In the genomic region with DNA sequence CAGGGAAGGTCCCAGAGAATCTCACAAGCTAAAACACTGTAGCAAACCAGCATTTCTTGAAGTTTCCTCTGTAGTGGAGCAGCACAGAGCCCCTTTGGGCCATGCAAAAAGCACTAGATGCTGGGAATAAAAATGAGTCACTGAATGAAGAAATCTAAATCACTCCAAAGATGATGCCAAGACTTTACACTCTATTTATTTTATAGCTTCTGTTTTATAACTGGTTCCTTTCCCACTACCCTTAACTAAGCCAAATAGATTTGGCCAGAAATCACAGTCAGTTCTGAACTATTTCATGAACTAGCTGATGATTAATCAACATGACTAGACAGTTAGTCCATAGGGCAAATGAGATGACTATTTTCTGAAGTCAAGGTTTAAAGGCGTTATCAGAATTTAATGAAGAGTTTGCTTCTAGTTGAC, we compare ENCODE assay signal across 10 cellular contexts.
DNase-seq lines count a peak whose midpoint lies in the region; TF ChIP-seq lines count a peak whose summit lies in the region.
"Had no signal": no experiment of that assay in that cellular context is flagged by ENCODE, and none has a peak within 500 bp of the region (broad histone marks: within the 10 kb centered on the region; RNA-seq: fewer than 3 reads in every experiment).

No MANE protein-coding gene starts in this region.

- H3K4me3 ChIP-seq in AG09309 (ENCODE audit: control insufficient read depth, low read depth, low read length) = no peak overlapping the region
- no peak overlapping the region for H3K4me3 ChIP-seq in fibroblast of the aortic adventitia (ENCODE audit: low read depth, low read length)

- H3K4me1 Mint-ChIP-seq in activated CD4-positive, alpha-beta T cell treated with anti-CD3 and anti-CD28 coated beads, Interleukin-2, amount 10 ng/mL, durations not matched to agents 7 days and 5 days = no peaks in the 10 kb centered on the region
- H3K4me1 Mint-ChIP-seq: CD4-positive, alpha-beta memory T cell had no signal

- TF ChIP-seq CTCF in AG09309 (IDR thresholded peaks at IDR 0.05; ENCODE audit: control insufficient read depth, insufficient read depth, low read depth, low read length, missing control alignments) = no peak
- TF ChIP-seq CTCF in RWPE1 (conservative IDR thresholded peaks at IDR 0.05; ENCODE audit: low read depth) = no peak
- no peak for TF ChIP-seq CTCF in fibroblast of the aortic adventitia (IDR thresholded peaks at IDR 0.05; ENCODE audit: insufficient read depth, low read length)

- CTCF ChIA-PET in RWPE1 (lab: Yijun Ruan, JAX) = no interaction called here
- CTCF ChIA-PET in activated CD4-positive, alpha-beta T cell treated with anti-CD3 and anti-CD28 coated beads, Interleukin-2, amount 10 ng/mL, durations not matched to agents 7 days and 5 days (lab: Charles Lee) = interaction anchor here (1.2 to 2.2 kb wide), 2 partner anchors 21 to 200 kb away, joined by 3 to 4 read pairs; no protein-coding TSS in a partner anchor

- H3K9me3 Mint-ChIP-seq in activated CD4-positive, alpha-beta T cell treated with anti-CD3 and anti-CD28 coated beads, Interleukin-2, amount 10 ng/mL, durations not matched to agents 7 days and 5 days = no peaks in the 10 kb centered on the region
- H3K9me3 Mint-ChIP-seq: CD4-positive, alpha-beta memory T cell had no signal

- H3K27ac ChIP-seq in RWPE1 = no peak overlapping the region

- no peak overlapping the region for H3K4me3 Mint-ChIP-seq in activated CD4-positive, alpha-beta T cell treated with anti-CD3 and anti-CD28 coated beads, Interleukin-2, amount 10 ng/mL, durations not matched to agents 7 days and 5 days
- H3K4me3 Mint-ChIP-seq: activated CD8-positive, alpha-beta T cell treated with anti-CD3 and anti-CD28 coated beads, Interleukin-2, amount 10 ng/mL, durations not matched to agents 7 days and 5 days; CD4-positive, alpha-beta memory T cell had no signal

- POLR2A ChIA-PET in RWPE1 (lab: Yijun Ruan, JAX; ENCODE audit: low non-redundant PET) = no interaction called here
- POLR2A ChIA-PET in activated CD4-positive, alpha-beta T cell treated with anti-CD3 and anti-CD28 coated beads, Interleukin-2, amount 10 ng/mL, durations not matched to agents 7 days and 5 days (lab: Charles Lee) = no interaction called here

- peaks cover 14% of the 10 kb centered on the region for H3K36me3 Mint-ChIP-seq in activated CD4-positive, alpha-beta T cell treated with anti-CD3 and anti-CD28 coated beads, Interleukin-2, amount 10 ng/mL, durations not matched to agents 7 days and 5 days (ENCODE audit: low read depth)

- no peaks in the 10 kb centered on the region for H3K27me3 Mint-ChIP-seq in activated CD4-positive, alpha-beta T cell treated with anti-CD3 and anti-CD28 coated beads, Interleukin-2, amount 10 ng/mL, durations not matched to agents 7 days and 5 days
- H3K27me3 Mint-ChIP-seq: CD4-positive, alpha-beta memory T cell had no signal

- DNase-seq in AG09309 (ENCODE audit: low read depth) = peak; percentile 88
- peak; percentile 68 for DNase-seq in RWPE1 (ENCODE audit: low spot score)
- peak; percentile 95 for DNase-seq in fibroblast of the aortic adventitia (ENCODE audit: low read depth)
- peak; percentile 78 for DNase-seq in non-pigmented ciliary epithelial cell (ENCODE audit: low read depth)
- no peak for DNase-seq in activated CD4-positive, alpha-beta T cell treated with anti-CD3 and anti-CD28 coated beads, Interleukin-2, amount 10 ng/mL, durations not matched to agents 7 days and 5 days
- no peak for DNase-seq in HUDEP-2 (lab: John Stamatoyannopoulos, UW; ENCODE audit: unreplicated experiment in 76 of 76)
- DNase-seq in activated CD8-positive, alpha-beta memory T cell treated with anti-CD3 and anti-CD28 coated beads, Interleukin-2, amount 50 U/mL, for 4 hours = no peak
- no peak for DNase-seq in NCI-H2227 (lab: John Stamatoyannopoulos, UW; ENCODE audit: unreplicated experiment)
- DNase-seq: activated CD8-positive, alpha-beta T cell treated with anti-CD3 and anti-CD28 coated beads, Interleukin-2, amount 10 ng/mL, durations not matched to agents 7 days and 5 days; CD4-positive, alpha-beta memory T cell had no signal

- H3K27ac Mint-ChIP-seq in activated CD4-positive, alpha-beta T cell treated with anti-CD3 and anti-CD28 coated beads, Interleukin-2, amount 10 ng/mL, durations not matched to agents 7 days and 5 days = no peak overlapping the region
- H3K27ac Mint-ChIP-seq: activated CD8-positive, alpha-beta T cell treated with anti-CD3 and anti-CD28 coated beads, Interleukin-2, amount 10 ng/mL, durations not matched to agents 7 days and 5 days; CD4-positive, alpha-beta memory T cell had no signal

Comparison
In these comparisons a context has a peak if more than half of its experiments do, and no peak if none do; other contexts are left out.
1. DNase-seq: peak in AG09309 (single experiment), RWPE1 (single experiment), fibroblast of the aortic adventitia (single experiment) and non-pigmented ciliary epithelial cell (single experiment); none in activated CD4-positive, alpha-beta T cell treated with anti-CD3 and anti-CD28 coated beads, Interleukin-2, amount 10 ng/mL, durations not matched to agents 7 days and 5 days (single experiment), HUDEP-2 (0 of 76), activated CD8-positive, alpha-beta memory T cell treated with anti-CD3 and anti-CD28 coated beads, Interleukin-2, amount 50 U/mL, for 4 hours (single experiment) and NCI-H2227 (single experiment).